11 cellular contexts compared by ENCODE assay signal in the genomic region with DNA sequence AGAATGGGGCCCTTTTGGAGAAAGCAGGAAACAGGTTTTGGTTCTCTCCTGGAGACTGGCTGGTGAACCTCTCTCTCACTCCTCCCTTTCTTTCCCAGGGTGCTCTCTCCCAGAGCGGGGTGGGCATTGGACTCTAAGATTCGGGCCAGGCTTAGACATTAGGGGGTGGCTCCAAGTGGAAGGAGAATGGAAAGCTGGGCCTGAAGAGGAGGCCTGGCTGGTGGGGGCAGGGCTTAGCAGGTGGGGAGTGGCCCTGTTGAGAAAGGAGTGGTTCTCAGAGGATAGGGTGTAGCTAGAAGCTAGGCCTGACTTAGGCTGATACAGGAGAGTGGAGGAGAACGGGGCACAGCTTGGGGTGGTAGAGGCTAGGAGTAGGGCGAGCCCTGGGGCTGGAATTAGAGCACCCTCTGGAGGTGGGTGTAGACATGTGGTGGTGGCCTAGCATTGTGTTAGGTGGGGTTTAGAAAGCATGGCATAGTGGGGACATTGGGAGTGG. TPM values are rescaled to one million over a fixed set of nuclear protein-coding genes. Genes with fewer than 3 reads are reported as not detected.
DNase-seq lines count a peak whose midpoint lies in the region; ATAC-seq, FAIRE-seq and TF ChIP-seq lines count a peak whose summit lies in the region.
"Had no signal": no experiment of that assay in that cellular context is flagged by ENCODE, and none has a peak within 500 bp of the region (broad histone marks: within the 10 kb centered on the region; RNA-seq: fewer than 3 reads in every experiment).

No MANE protein-coding gene starts in this region.

- CTCF ChIA-PET in CD8-positive, alpha-beta memory T cell (lab: Charles Lee), result interaction anchor here (1.3 to 2.1 kb wide), 3 partner anchors 11 to 15 kb away, joined by 4 to 11 read pairs (median 5); no protein-coding TSS in a partner anchor

- H3K4me1 ChIP-seq in CD8-positive, alpha-beta memory T cell (ENCODE audit: insufficient read depth, low read length), result peaks cover 7% of the 10 kb centered on the region
- H3K4me1 ChIP-seq in body of pancreas, result peaks cover 12% of the 10 kb centered on the region
- H3K4me1 ChIP-seq in muscle layer of colon (ENCODE audit: insufficient read depth, low read length), result peaks cover 5% of the 10 kb centered on the region
- H3K4me1 ChIP-seq in kidney (ENCODE audit: control insufficient read depth in 1 of 2, insufficient read depth in 1 of 2, low read depth in 1 of 2, low read length in 2 of 2), result peaks cover 0 to 2% of the 10 kb centered on the region in 2 donors

- H3K27me3 Mint-ChIP-seq in CD8-positive, alpha-beta memory T cell, result no peaks in the 10 kb centered on the region

- peaks cover 8 to 15% (median 8%) of the 10 kb centered on the region in 3 donors for H3K4me1 Mint-ChIP-seq in CD8-positive, alpha-beta memory T cell

- H3K9me3 Mint-ChIP-seq in CD8-positive, alpha-beta memory T cell, result no peaks in the 10 kb centered on the region

- H3K27ac Mint-ChIP-seq in CD8-positive, alpha-beta memory T cell, result peak overlapping the region in 6 of 8 donors; percentile 16 to 82 (median 72)

- DNase-seq in CD8-positive, alpha-beta memory T cell, result no peak
- peak; percentile 65 for DNase-seq in NB4 (ENCODE audit: low read depth)
- DNase-seq in body of pancreas, result no peak
- no peak for DNase-seq in DMS153 (lab: John Stamatoyannopoulos, UW)
- no peak for DNase-seq in epidermal melanocyte (ENCODE audit: insufficient read length, low spot score)
- no peak for DNase-seq in retina
- no peak for DNase-seq in kidney
- DNase-seq: NCI-H1105, ovary, T-helper 9 cell had no signal

- H3K27me3 ChIP-seq in CD8-positive, alpha-beta memory T cell (ENCODE audit: insufficient read depth, low read length, poor library complexity, severe bottlenecking), result no peaks in the 10 kb centered on the region
- no peaks in the 10 kb centered on the region for H3K27me3 ChIP-seq in body of pancreas
- peaks cover 0 to 4% of the 10 kb centered on the region in 2 donors for H3K27me3 ChIP-seq in muscle layer of colon (ENCODE audit: control insufficient read depth in 1 of 2, insufficient read depth in 2 of 2, low read length in 2 of 2)
- H3K27me3 ChIP-seq: ovary had no signal

- H3K9me3 ChIP-seq in CD8-positive, alpha-beta memory T cell (ENCODE audit: low read length), result no peaks in the 10 kb centered on the region
- H3K9me3 ChIP-seq in body of pancreas, result no peaks in the 10 kb centered on the region
- no peaks in the 10 kb centered on the region for H3K9me3 ChIP-seq in muscle layer of colon (ENCODE audit: low read length)
- no peaks in the 10 kb centered on the region for H3K9me3 ChIP-seq in kidney (ENCODE audit: control insufficient read depth in 1 of 2, low read length in 2 of 2)
- H3K9me3 ChIP-seq: ovary had no signal

- ATAC-seq in body of pancreas, result no peak

- H3K4me3 ChIP-seq in CD8-positive, alpha-beta memory T cell (ENCODE audit: low read length), result no peak overlapping the region
- H3K4me3 ChIP-seq in NB4 (ENCODE audit: low read depth, low read length) (no peak overlapping the region), body of pancreas (no peak overlapping the region), muscle layer of colon (ENCODE audit: low read depth in 1 of 2, low read length in 2 of 2) (no peak overlapping the region), kidney (ENCODE audit: low read length in 2 of 2) (no peak overlapping the region)
- H3K4me3 ChIP-seq: ovary had no signal

- POLR2A ChIA-PET in CD8-positive, alpha-beta memory T cell (lab: Charles Lee), result no interaction called here

- no peak for TF ChIP-seq POLR2A in NB4 (IDR thresholded peaks at IDR 0.05; ENCODE audit: extremely low read depth, insufficient read length)
- no peak for TF ChIP-seq POLR2A in body of pancreas (IDR thresholded peaks at IDR 0.05)

- FAIRE-seq in kidney (lab: Jason Lieb, UNC), result no peak

- H3K27ac ChIP-seq in CD8-positive, alpha-beta memory T cell (ENCODE audit: low read depth, low read length), result no peak overlapping the region
- H3K27ac ChIP-seq in body of pancreas (no peak overlapping the region), muscle layer of colon (ENCODE audit: low read depth, low read length) (peak overlapping the region; percentile 52), kidney (ENCODE audit: low read depth in 2 of 2, low read length in 2 of 2) (no peak overlapping the region)

- H3K36me3 Mint-ChIP-seq in CD8-positive, alpha-beta memory T cell, result peaks cover 3 to 59% (median 15%) of the 10 kb centered on the region in 3 donors

- TF ChIP-seq CTCF in NB4 (IDR thresholded peaks at IDR 0.05; ENCODE audit: low read depth, low read length) (peak; percentile 30), body of pancreas (IDR thresholded peaks at IDR 0.05) (peak in 4 of 7 experiments; percentile 8 to 25 (median 16)), kidney (IDR thresholded peaks at IDR 0.05; ENCODE audit: borderline replicate concordance, extremely low read depth, insufficient read depth) (no peak)

- H3K4me3 Mint-ChIP-seq in CD8-positive, alpha-beta memory T cell, result no peak overlapping the region

- intact Hi-C loops in body of pancreas (cut with DNase I), result no loop called here
- intact Hi-C loops in kidney (cut with DNase I), result no loop called here

- peaks cover 3% of the 10 kb centered on the region for H3K36me3 ChIP-seq in CD8-positive, alpha-beta memory T cell (ENCODE audit: insufficient read depth, low read length)
- no peaks in the 10 kb centered on the region for H3K36me3 ChIP-seq in body of pancreas (replicated peaks in 1 of 2; ENCODE audit: insufficient read depth in 1 of 2, low read depth in 2 of 2)
- H3K36me3 ChIP-seq in muscle layer of colon (ENCODE audit: insufficient read depth, low read length), result peaks cover 17% of the 10 kb centered on the region
- H3K36me3 ChIP-seq in kidney (ENCODE audit: control insufficient read depth in 1 of 2, insufficient read depth in 2 of 2, low read length in 2 of 2), result no peaks in the 10 kb centered on the region
- H3K36me3 ChIP-seq: ovary had no signal

- H3K9ac ChIP-seq in muscle layer of colon (ENCODE audit: low read length) (no peak overlapping the region), kidney (ENCODE audit: low read length in 2 of 2) (no peak overlapping the region)

- WGBS in body of pancreas, 2 donors, result 50 to 76% methylated on average over 3 to 4 of the region's 4 CpGs

RNA-seq across cellular contexts. Expression of a gene that starts 5.7 kb away (rescaled TPM):
- total RNA-seq in CD8-positive, alpha-beta memory T cell, result 10 to 100 TPM; 95.2 to 98.1 TPM
- polyA plus RNA-seq in CD8-positive, alpha-beta memory T cell, result 160 TPM
- total RNA-seq in body of pancreas, result 10 to 100 TPM; 19.4 to 30.1 TPM
- 139 TPM for total RNA-seq in kidney
- polyA plus RNA-seq in kidney (ENCODE audit: insufficient read depth, low read depth, low replicate concordance), result 58.6 TPM

RNA-seq across cellular contexts. Expression of a gene that starts 8.8 kb away (rescaled TPM):
- 10 to 100 TPM; 13.3 to 13.5 TPM for total RNA-seq in CD8-positive, alpha-beta memory T cell
- polyA plus RNA-seq in CD8-positive, alpha-beta memory T cell, result 3.0 TPM
- total RNA-seq in body of pancreas (10 to 100 TPM in 1 of 2 donors, 1 to 10 TPM in 1; 7.5 to 13.2 TPM), kidney (11.6 TPM)
- polyA plus RNA-seq in kidney (ENCODE audit: insufficient read depth, low read depth, low replicate concordance), result 3.4 TPM

RNA-seq across cellular contexts. Expression of a gene that starts 14.8 kb away (rescaled TPM):
- 1 to 10 TPM; 1.4 TPM for total RNA-seq in CD8-positive, alpha-beta memory T cell
- 0.25 TPM for polyA plus RNA-seq in CD8-positive, alpha-beta memory T cell
- total RNA-seq in body of pancreas, result 10 to 100 TPM; 13.2 to 40.9 TPM
- 11.6 TPM for total RNA-seq in kidney
- 34.0 TPM for polyA plus RNA-seq in kidney (ENCODE audit: insufficient read depth, low read depth, low replicate concordance)

RNA-seq across cellular contexts. Expression of a gene that starts 22.6 kb away (rescaled TPM):
- 1 to 10 TPM; 1.9 to 2.5 TPM for total RNA-seq in CD8-positive, alpha-beta memory T cell
- polyA plus RNA-seq in CD8-positive, alpha-beta memory T cell, result 0.25 TPM
- total RNA-seq in body of pancreas (1 to 10 TPM; 5.4 to 6.6 TPM), kidney (4.0 TPM)
- 7.2 TPM for polyA plus RNA-seq in kidney (ENCODE audit: insufficient read depth, low read depth, low replicate concordance)

RNA-seq across cellular contexts. Expression of a gene that starts 53.9 kb away (rescaled TPM):
- 10 to 100 TPM; 20.4 to 23.3 TPM for total RNA-seq in CD8-positive, alpha-beta memory T cell
- polyA plus RNA-seq in CD8-positive, alpha-beta memory T cell, result 31.8 TPM
- total RNA-seq in body of pancreas, result 10 to 100 TPM; 12.9 to 15.3 TPM
- total RNA-seq in kidney, result 20.4 TPM
- polyA plus RNA-seq in kidney (ENCODE audit: insufficient read depth, low read depth, low replicate concordance), result 21.4 TPM
